ENCODE assay signal across 8 cellular contexts in the genomic region with DNA sequence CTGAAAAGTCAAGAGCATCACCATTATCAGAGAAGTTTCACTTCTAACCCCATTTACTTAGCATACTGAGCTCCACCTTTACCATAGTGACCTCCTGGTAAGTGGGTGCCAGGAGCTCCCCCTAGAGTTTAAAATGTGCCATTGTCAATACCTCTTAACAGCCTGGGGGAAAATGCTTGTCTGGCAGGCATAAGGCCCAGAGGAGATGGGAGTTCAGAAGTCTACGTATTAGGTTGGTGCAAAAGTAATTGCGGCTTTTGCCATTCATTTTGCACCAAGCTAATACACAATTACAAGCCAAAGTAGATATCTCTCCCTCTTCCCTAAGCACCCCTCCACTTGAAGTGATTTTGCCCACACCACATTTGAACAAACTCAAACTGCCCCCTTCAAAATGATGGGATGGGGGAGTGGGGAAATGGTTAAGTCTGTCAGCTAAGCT.
DNase-seq lines count a peak whose midpoint lies in the region; ATAC-seq, FAIRE-seq and TF ChIP-seq lines count a peak whose summit lies in the region.

No MANE protein-coding gene starts in this region.

- ATAC-seq in A549 (peak; percentile 47 to 82; a peak in 3 of 6 replicates), HG02610 (IDR thresholded peaks at IDR 0.05; ENCODE audit: unreplicated experiment) (peak; percentile 99)

- 52% methylated on average over 2 of the region's 2 CpGs for WGBS in A549 (ENCODE audit: missing lambda C conversion rate)

- peak; percentile 42 to 55 for DNase-seq in A549 (ENCODE audit: low read depth in 1 of 2, low spot score in 1 of 2)
- DNase-seq in GM13977 (ENCODE audit: low spot score) = peak; percentile 38
- DNase-seq in M059J (ENCODE audit: low read depth) = peak; percentile 71
- peak; percentile 29 to 65 for DNase-seq in SHP77 (lab: John Stamatoyannopoulos, UW)
- DNase-seq in foreskin fibroblast = peak in 1 of 2 donors; percentile 57
- peak; percentile 60 for DNase-seq in putamen (ENCODE audit: low spot score)
- no peak for DNase-seq in NCI-H1048 (lab: John Stamatoyannopoulos, UW)

- CTCF ChIA-PET in A549 (lab: Yijun Ruan, JAX) = interaction anchor here (0.9 to 1.4 kb wide), 6 partner anchors 10 to 161 kb away, joined by 3 to 5 read pairs (median 4); no protein-coding TSS in a partner anchor

- H3K27ac ChIP-seq in A549 = no peak overlapping the region

- H3K9me3 ChIP-seq in A549 = no peaks in the 10 kb centered on the region

- peak in 1 of 2 experiments; percentile 40; a peak in 1 of 5 replicates for TF ChIP-seq RAD21 in A549 (conservative IDR thresholded peaks at IDR 0.05 in 1 of 2, IDR thresholded peaks at IDR 0.05 in 1 of 2)

- POLR2A ChIA-PET in A549 (lab: Yijun Ruan, JAX) = no interaction called here

- no peak overlapping the region for H3K4me2 ChIP-seq in A549

- peak; percentile 26; the same call in 2 of the 3 replicates for TF ChIP-seq CTCF in A549 (IDR thresholded peaks at IDR 0.05)
- peak; percentile 68 for TF ChIP-seq CTCF in GM13977 (IDR thresholded peaks at IDR 0.05; ENCODE audit: extremely low read depth, insufficient read depth, missing control alignments)
- TF ChIP-seq CTCF in foreskin fibroblast (IDR thresholded peaks at IDR 0.05; ENCODE audit: low read depth, low read length) = peak; percentile 47

- no peak for TF ChIP-seq EP300 in A549 (IDR thresholded peaks at IDR 0.05)

- H3K4me3 ChIP-seq in A549 = no peak overlapping the region
- no peak overlapping the region for H3K4me3 ChIP-seq in foreskin fibroblast (ENCODE audit: low read depth in 1 of 2, low read length in 2 of 2)

- peak; percentile 7 for FAIRE-seq in A549 (lab: Jason Lieb, UNC)

- TF ChIP-seq POLR2A in A549 (IDR thresholded peaks at IDR 0.05; ENCODE audit: low read length) = no peak

- no peaks in the 10 kb centered on the region for H3K4me1 ChIP-seq in A549

- in situ Hi-C loops in GM13977 (cut with MboI; ENCODE audit: low pct_unique_long_range_greater_than_20kb, low sequenced_read_pairs, unreplicated experiment) = no loop called here

TF ChIP-seq in A549, 52 proteins besides CTCF, POLR2A, EP300 and RAD21:
- TF ChIP-seq HOXB5 (CRISPR knock-in tag; IDR thresholded peaks at IDR 0.05) = no peak
- TF ChIP-seq, protein P1, sequence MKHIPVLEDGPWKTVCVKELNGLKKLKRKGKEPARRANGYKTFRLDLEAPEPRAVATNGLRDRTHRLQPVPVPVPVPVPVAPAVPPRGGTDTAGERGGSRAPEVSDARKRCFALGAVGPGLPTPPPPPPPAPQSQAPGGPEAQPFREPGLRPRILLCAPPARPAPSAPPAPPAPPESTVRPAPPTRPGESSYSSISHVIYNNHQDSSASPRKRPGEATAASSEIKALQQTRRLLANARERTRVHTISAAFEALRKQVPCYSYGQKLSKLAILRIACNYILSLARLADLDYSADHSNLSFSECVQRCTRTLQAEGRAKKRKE (CRISPR knock-in tag; IDR thresholded peaks at IDR 0.05; ENCODE audit: low read depth) = no peak
- TF ChIP-seq MAZ (IDR thresholded peaks at IDR 0.05; ENCODE audit: borderline replicate concordance, low read depth, low read length) = no peak
- TF ChIP-seq JUN (IDR thresholded peaks at IDR 0.05) = no peak
- no peak for TF ChIP-seq MYC (IDR thresholded peaks at IDR 0.05; ENCODE audit: borderline replicate concordance, low read length)
- TF ChIP-seq, protein P2, sequence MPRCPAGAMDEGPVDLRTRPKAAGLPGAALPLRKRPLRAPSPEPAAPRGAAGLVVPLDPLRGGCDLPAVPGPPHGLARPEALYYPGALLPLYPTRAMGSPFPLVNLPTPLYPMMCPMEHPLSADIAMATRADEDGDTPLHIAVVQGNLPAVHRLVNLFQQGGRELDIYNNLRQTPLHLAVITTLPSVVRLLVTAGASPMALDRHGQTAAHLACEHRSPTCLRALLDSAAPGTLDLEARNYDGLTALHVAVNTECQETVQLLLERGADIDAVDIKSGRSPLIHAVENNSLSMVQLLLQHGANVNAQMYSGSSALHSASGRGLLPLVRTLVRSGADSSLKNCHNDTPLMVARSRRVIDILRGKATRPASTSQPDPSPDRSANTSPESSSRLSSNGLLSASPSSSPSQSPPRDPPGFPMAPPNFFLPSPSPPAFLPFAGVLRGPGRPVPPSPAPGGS (IDR thresholded peaks at IDR 0.05) = no peak
TF ChIP-seq in A549: peak in this region for 0.
